In the genomic region with DNA sequence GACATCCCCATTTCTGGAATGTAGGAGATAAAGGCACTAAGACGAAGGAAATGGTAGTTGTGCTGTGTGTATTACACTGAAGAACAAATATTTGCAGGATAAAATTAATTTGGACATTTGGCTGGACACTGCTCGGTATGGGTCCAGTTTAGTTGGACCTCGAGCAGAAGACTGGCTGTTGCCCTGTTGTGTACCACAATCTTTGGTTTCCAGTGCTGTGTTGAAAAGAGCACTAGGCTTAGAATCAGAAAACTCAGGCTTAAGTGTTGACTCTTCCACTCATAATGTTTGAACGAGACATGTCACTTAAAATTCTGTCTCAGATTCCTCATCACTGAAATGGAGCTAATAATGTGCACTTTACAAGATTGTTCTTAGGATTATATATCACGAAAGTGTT, we compare ENCODE assay signal across 9 cellular contexts. TPM values are rescaled to one million over a fixed set of nuclear protein-coding genes. Genes with fewer than 3 reads are reported as not detected.
DNase-seq lines count a peak whose midpoint lies in the region; ATAC-seq and TF ChIP-seq lines count a peak whose summit lies in the region.
"Had no signal": no experiment of that assay in that cellular context is flagged by ENCODE, and none has a peak within 500 bp of the region (broad histone marks: within the 10 kb centered on the region; RNA-seq: fewer than 3 reads in every experiment).

No MANE protein-coding gene starts in this region.

- peak overlapping the region; percentile 42 for H3K9ac ChIP-seq in Loucy (ENCODE audit: low read depth, low read length, poor library complexity, severe bottlenecking)

- no peaks in the 10 kb centered on the region for H3K9me2 ChIP-seq in Loucy (replicated peaks; ENCODE audit: low read depth, low read length)

- H2AFZ ChIP-seq in Loucy (ENCODE audit: low read length), result no peak overlapping the region

- H3K4me1 Mint-ChIP-seq in neural crest cell, result peaks cover 41% of the 10 kb centered on the region

- H3K9me3 Mint-ChIP-seq in neural crest cell, result no peaks in the 10 kb centered on the region

- H3K4me3 Mint-ChIP-seq in neural crest cell, result peak overlapping the region; percentile 99

- peak overlapping the region; percentile 87 for H3K4me2 ChIP-seq in Loucy (ENCODE audit: low read depth, low read length, poor library complexity, severe bottlenecking)

- ATAC-seq in HG03432 (IDR thresholded peaks at IDR 0.05; ENCODE audit: unreplicated experiment) (no peak), HG03108 (IDR thresholded peaks at IDR 0.05; ENCODE audit: unreplicated experiment) (no peak)

- H3K27ac Mint-ChIP-seq in neural crest cell (ENCODE audit: unreplicated experiment), result no peak overlapping the region

- TF ChIP-seq CTCF in Loucy (conservative IDR thresholded peaks at IDR 0.05; ENCODE audit: low read length) (no peak), neural crest cell (conservative IDR thresholded peaks at IDR 0.05) (no peak)

- H3K9me3 ChIP-seq in Loucy (ENCODE audit: insufficient read depth, low read depth, low read length), result no peaks in the 10 kb centered on the region

- peaks cover 8% of the 10 kb centered on the region for H3K27me3 ChIP-seq in Loucy (ENCODE audit: insufficient read depth, low read length, poor library complexity, severe bottlenecking)

- H3K4me3 ChIP-seq in Loucy (ENCODE audit: low read length, poor library complexity, severe bottlenecking), result peak overlapping the region; percentile 84

- no peaks in the 10 kb centered on the region for H3K36me3 ChIP-seq in Loucy (ENCODE audit: insufficient read depth, low read length)

- DNase-seq in DMS79 (lab: John Stamatoyannopoulos, UW) (peak; percentile 7), cerebellar cortex (ENCODE audit: low spot score) (peak; percentile 56), neural crest cell (ENCODE audit: low read depth, low spot score) (no peak)
- no peak for DNase-seq in stimulated activated CD4-positive, alpha-beta T cell treated with anti-CD3 and anti-CD28 coated beads, Interleukin-4, amount 100 ng/mL, for 24 hours
- DNase-seq: activated gamma-delta T cell, NCI-H748 treated with DMSO at 0.1 percent for 48 hours had no signal

- H3K36me3 Mint-ChIP-seq in neural crest cell (ENCODE audit: low read depth), result no peaks in the 10 kb centered on the region

- peaks cover 24% of the 10 kb centered on the region for H4K20me1 ChIP-seq in Loucy (ENCODE audit: insufficient read depth, low read length, poor library complexity, severe bottlenecking)

- H3F3A ChIP-seq in Loucy (ENCODE audit: low read depth), result peaks cover 5% of the 10 kb centered on the region

- H3K27me3 Mint-ChIP-seq in neural crest cell (ENCODE audit: low read depth), result peaks cover 11% of the 10 kb centered on the region

- peaks cover 33% of the 10 kb centered on the region for H3K79me2 ChIP-seq in Loucy (ENCODE audit: insufficient read depth, low read length)

- peaks cover 31% of the 10 kb centered on the region for H3K4me1 ChIP-seq in Loucy (ENCODE audit: insufficient read depth, low read length, poor library complexity, severe bottlenecking)

RNA-seq across cellular contexts. Expression of a gene that starts 1.2 kb away (rescaled TPM):
- 87.0 and 94.6 TPM in 2 replicates for total RNA-seq in neural crest cell

RNA-seq across cellular contexts. Expression of a gene that starts 16.3 kb away (rescaled TPM):
- not detected in 2 replicates for total RNA-seq in neural crest cell

RNA-seq across cellular contexts. Expression of a gene that starts 46.5 kb away (rescaled TPM):
- total RNA-seq in neural crest cell, result not detected in 2 replicates

Comparison
In these comparisons a context has a peak if more than half of its experiments do, and no peak if none do; other contexts are left out.
1. DNase-seq: peak in DMS79 (single experiment) and cerebellar cortex (single experiment); none in neural crest cell (single experiment) and stimulated activated CD4-positive, alpha-beta T cell treated with anti-CD3 and anti-CD28 coated beads, Interleukin-4, amount 100 ng/mL, for 24 hours (single experiment).